In the genomic region with DNA sequence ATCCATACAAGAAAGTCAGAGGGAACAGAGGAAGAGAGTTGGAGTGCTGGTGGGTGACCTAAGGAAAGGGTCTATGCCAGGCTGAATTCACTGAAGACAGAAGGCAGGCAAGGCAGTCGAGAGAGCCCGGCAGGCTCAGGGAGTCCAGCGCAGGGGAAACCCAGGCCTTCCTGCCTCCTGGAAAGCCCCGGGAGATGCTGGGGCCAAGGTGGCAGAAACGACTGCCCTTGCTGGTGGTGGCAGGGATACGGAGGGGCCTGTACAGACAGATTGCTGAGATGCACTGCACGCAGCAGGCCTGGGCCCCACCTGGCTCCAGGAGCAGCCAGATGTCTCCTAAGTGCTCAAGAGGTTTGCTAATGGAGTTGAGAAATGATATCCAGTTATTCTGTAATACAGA, we compare ENCODE assay signal across 25 cellular contexts.
"Had no signal": no experiment of that assay in that cellular context is flagged by ENCODE, and none has a peak within 500 bp of the region (broad histone marks: within the 10 kb centered on the region; RNA-seq: fewer than 3 reads in every experiment).

No MANE protein-coding gene starts in this region.

- H3K4me1 Mint-ChIP-seq: memory B cell, neural crest cell had no signal

- H3K9me3 ChIP-seq: heart right ventricle, left ventricle myocardium inferior, lower lobe of right lung, ovary, suprapubic skin, tibial artery, upper lobe of left lung, vagina had no signal

- H3K36me3 ChIP-seq: ovary had no signal

- H3K9me3 Mint-ChIP-seq: memory B cell; naive B cell; neural crest cell; stimulated activated effector memory CD8-positive, alpha-beta T cell treated with anti-CD3 and anti-CD28 coated beads, Interleukin-12 subunit alpha, Interleukin-12 subunit beta, amount 100 ng/mL, for 72 hours had no signal

- ATAC-seq: esophagus mucosa; heart right ventricle; left cardiac atrium; right cardiac atrium; stimulated activated effector memory CD8-positive, alpha-beta T cell treated with anti-CD3 and anti-CD28 coated beads, Interleukin-12 subunit alpha, Interleukin-12 subunit beta, amount 100 ng/mL, for 72 hours; stimulated activated naive CD8-positive, alpha-beta T cell treated with anti-CD3 and anti-CD28 coated beads, Interleukin-15, Interleukin-2, amounts not matched to agents 100 U/mL and 50 U/mL, for 24 hours had no signal

- H3K27ac ChIP-seq: coronary artery, heart right ventricle, left ventricle myocardium inferior, lower lobe of right lung, ovary, suprapubic skin, tibial artery, upper lobe of left lung, vagina had no signal

- H3K4me3 ChIP-seq: coronary artery, dorsolateral prefrontal cortex, heart right ventricle, left ventricle myocardium inferior, lower lobe of right lung, ovary, suprapubic skin, tibial artery, upper lobe of left lung, vagina had no signal

- DNase-seq: dorsolateral prefrontal cortex; effector CD8-positive, alpha-beta T cell; heart right ventricle; hypothalamus; islet precursor cell; left cardiac atrium; left ventricle myocardium inferior; lower lobe of right lung; midbrain; naive B cell; ovary; right cardiac atrium; stimulated activated CD4-positive, alpha-beta T cell treated with anti-CD3 and anti-CD28 coated beads, Interleukin-4, amount 100 ng/mL, for 1 hour; stimulated activated CD8-positive, alpha-beta memory T cell treated with anti-CD3 and anti-CD28 coated beads, Interleukin-4, amount 100 ng/mL, for 48 hours; stimulated activated naive CD8-positive, alpha-beta T cell treated with anti-CD3 and anti-CD28 coated beads, Interleukin-15, Interleukin-2, amounts not matched to agents 100 U/mL and 50 U/mL, for 24 hours; tibial artery; upper lobe of left lung had no signal

- H3K27me3 ChIP-seq: dorsolateral prefrontal cortex, heart right ventricle, ovary, suprapubic skin, tibial artery, upper lobe of left lung, vagina had no signal

- H3K4me1 ChIP-seq: lower lobe of right lung, suprapubic skin, tibial artery, vagina had no signal

- H3K4me3 Mint-ChIP-seq: memory B cell; neural crest cell; stimulated activated effector memory CD8-positive, alpha-beta T cell treated with anti-CD3 and anti-CD28 coated beads, Interleukin-12 subunit alpha, Interleukin-12 subunit beta, amount 100 ng/mL, for 72 hours had no signal

- H3K27ac Mint-ChIP-seq: memory B cell; progenitor cell of endocrine pancreas; stimulated activated effector memory CD8-positive, alpha-beta T cell treated with anti-CD3 and anti-CD28 coated beads, Interleukin-12 subunit alpha, Interleukin-12 subunit beta, amount 100 ng/mL, for 72 hours had no signal

- H3K27me3 Mint-ChIP-seq: memory B cell, naive B cell, progenitor cell of endocrine pancreas had no signal
